27 cellular contexts compared by ENCODE assay signal in the genomic region with DNA sequence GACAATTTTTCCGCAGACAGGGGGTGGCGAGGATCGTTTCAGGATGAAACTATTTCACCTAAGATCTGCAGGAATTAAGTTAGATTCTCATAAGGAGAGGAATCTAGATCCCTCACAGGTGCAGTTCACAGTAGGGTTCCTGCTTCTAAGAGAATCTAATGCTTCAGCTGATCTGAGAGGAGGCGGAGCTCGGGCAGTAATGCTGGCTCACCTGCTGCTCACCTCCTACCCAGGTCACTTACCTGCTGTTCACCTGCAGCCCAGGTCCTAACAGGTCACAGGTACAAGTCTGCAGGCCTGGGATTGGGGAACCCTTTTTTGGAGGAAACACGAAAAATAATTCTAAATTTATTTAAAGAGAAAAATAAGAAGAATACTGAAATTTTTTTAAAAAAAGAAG.
"Had no signal": no experiment of that assay in that cellular context is flagged by ENCODE, and none has a peak within 500 bp of the region (broad histone marks: within the 10 kb centered on the region; RNA-seq: fewer than 3 reads in every experiment).

No MANE protein-coding gene starts in this region.

- H3K27me3 ChIP-seq: ascending aorta, cardiac muscle cell, colonic mucosa, gastrocnemius medialis, hepatocyte, right lobe of liver, uterus had no signal

- DNase-seq: activated CD4-positive, alpha-beta memory T cell treated with anti-CD3 and anti-CD28 coated beads, Interleukin-2, amount 10 ng/mL, durations not matched to agents 7 days and 5 days; activated CD4-positive, alpha-beta T cell treated with anti-CD3 and anti-CD28 coated beads for 48 hours; activated CD8-positive, alpha-beta memory T cell treated with anti-CD3 and anti-CD28 coated beads, Interleukin-2, amount 50 U/mL, for 48 hours; activated gamma-delta T cell; activated naive CD4-positive, alpha-beta T cell treated with anti-CD3 and anti-CD28 coated beads, Interleukin-2, amount 10 ng/mL, durations not matched to agents 7 days and 5 days; activated naive CD8-positive, alpha-beta T cell treated with anti-CD3 and anti-CD28 coated beads, Interleukin-2, amount 10 ng/mL, durations not matched to agents 7 days and 5 days; activated T-cell treated with anti-CD3 and anti-CD28 coated beads, Interleukin-2, amount 50 U/mL, for 24 hours; cerebellar nuclear complex; colonic mucosa; effector CD8-positive, alpha-beta T cell; gastrocnemius medialis; glutamatergic neuron; islet precursor cell; left ventricle myocardium inferior; mucosa of descending colon; posterior cingulate gyrus; right lobe of liver; stimulated activated CD4-positive, alpha-beta T cell treated with anti-CD3 and anti-CD28 coated beads, Interleukin-2, amount 100 ng/mL, for 48 hours; stimulated activated naive CD8-positive, alpha-beta T cell treated with anti-CD3 and anti-CD28 coated beads, Interleukin-15, Interleukin-2, amounts not matched to agents 100 U/mL and 50 U/mL, for 24 hours; uterus had no signal

- H3K36me3 ChIP-seq: ascending aorta, cardiac muscle cell, colonic mucosa, gastrocnemius medialis, left ventricle myocardium inferior, right lobe of liver, thoracic aorta, uterus had no signal

- H3K9me3 ChIP-seq: ascending aorta, colonic mucosa, gastrocnemius medialis, left ventricle myocardium inferior, mucosa of descending colon, right lobe of liver, thoracic aorta, uterus had no signal

- ATAC-seq: activated CD4-positive, CD25-positive, alpha-beta regulatory T cell treated with anti-CD3 and anti-CD28 coated beads, Interleukin-2, amount 50 U/mL, for 24 hours; gastrocnemius medialis; mucosa of descending colon; natural killer cell treated with Interleukin-12 subunit alpha and Interleukin-12 subunit beta and Interleukin-15 and Interleukin-18, amount 100 ng/mL, for 72 hours; right lobe of liver; stimulated activated naive CD8-positive, alpha-beta T cell treated with anti-CD3 and anti-CD28 coated beads, Interleukin-15, Interleukin-2, amounts not matched to agents 100 U/mL and 50 U/mL, for 24 hours had no signal

- H3K4me1 ChIP-seq: ascending aorta, colonic mucosa, gastrocnemius medialis, left ventricle myocardium inferior, right lobe of liver, uterus had no signal

- H3K27ac ChIP-seq: ascending aorta, cardiac muscle cell, colonic mucosa, gastrocnemius medialis, hepatocyte, left ventricle myocardium inferior, right lobe of liver, thoracic aorta, uterus had no signal

- H3K4me3 ChIP-seq: ascending aorta, cardiac muscle cell, colonic mucosa, gastrocnemius medialis, hepatocyte, left ventricle myocardium inferior, lung, mucosa of descending colon, right lobe of liver, thoracic aorta, uterus had no signal
